In the genomic region with DNA sequence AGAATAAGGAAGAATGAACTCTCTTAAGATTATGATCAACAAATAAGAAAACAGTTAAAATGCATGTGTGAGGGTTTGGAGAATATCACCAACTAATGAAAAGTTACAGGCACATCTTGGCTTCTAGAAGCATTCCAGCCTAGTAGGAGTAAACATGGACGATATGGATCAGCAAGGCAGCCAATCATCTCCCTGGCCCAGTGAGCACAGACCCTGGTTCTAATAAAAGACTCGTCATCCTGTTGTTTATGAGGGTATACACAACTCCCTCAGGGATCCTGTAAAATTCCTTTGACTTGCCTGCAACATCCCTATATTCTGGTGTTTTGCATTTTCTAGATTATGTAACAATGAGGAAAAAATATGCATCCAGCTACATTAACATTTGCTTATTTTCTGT, we compare ENCODE assay signal across 24 cellular contexts.
A peak's percentile ranks its signal among the peaks of the same experiment; 100 is the strongest.
DNase-seq lines count a peak whose midpoint lies in the region; ATAC-seq, FAIRE-seq and TF ChIP-seq lines count a peak whose summit lies in the region.
"Had no signal": no experiment of that assay in that cellular context is flagged by ENCODE, and none has a peak within 500 bp of the region (broad histone marks: within the 10 kb centered on the region; RNA-seq: fewer than 3 reads in every experiment).

No MANE protein-coding gene starts in this region.

- no peak for TF ChIP-seq POLR2A in uterus (IDR thresholded peaks at IDR 0.05)

- H3K27ac ChIP-seq in SK-N-SH (ENCODE audit: low read depth in 2 of 2, low read length in 1 of 2) (no peak overlapping the region), mesenchymal stem cell (ENCODE audit: low read length, poor library complexity, severe bottlenecking) (no peak overlapping the region), uterus (peak overlapping the region; percentile 23 to 40)
- H3K27ac ChIP-seq: 22Rv1, C4-2B, Peyer's patch had no signal

- H3K4ac ChIP-seq in mesenchymal stem cell (ENCODE audit: low read depth in 1 of 2, low read length in 2 of 2) = no peak overlapping the region

- no peak overlapping the region for H3K23ac ChIP-seq in mesenchymal stem cell (ENCODE audit: low read length in 2 of 2)

- H3K27me3 ChIP-seq in SK-N-SH (ENCODE audit: insufficient read depth) (no peaks in the 10 kb centered on the region), mesenchymal stem cell (ENCODE audit: control insufficient read depth in 1 of 2, insufficient read depth in 1 of 2, low read length in 2 of 2) (peaks cover 0 to 46% of the 10 kb centered on the region in 2 experiments), uterus (no peaks in the 10 kb centered on the region)
- H3K27me3 ChIP-seq: Peyer's patch had no signal

- ATAC-seq in SK-N-SH treated with all-trans-retinoic acid at 6 μM for 48 hours (peak; percentile 47; the same call in 2 of the 3 replicates), HG03432 (IDR thresholded peaks at IDR 0.05; ENCODE audit: unreplicated experiment) (no peak)
- ATAC-seq: CD8-positive, alpha-beta T cell had no signal

- POLR2A ChIA-PET in SK-N-SH (lab: Yijun Ruan, JAX) = no interaction called here

- H3F3A ChIP-seq in SK-N-SH (replicated peaks; ENCODE audit: insufficient read depth) = no peaks in the 10 kb centered on the region

- CTCF ChIA-PET in SK-N-SH (lab: Yijun Ruan, JAX) = no interaction called here

- H3K9ac ChIP-seq in SK-N-SH = no peak overlapping the region
- H3K9ac ChIP-seq in mesenchymal stem cell (ENCODE audit: low read length) = no peak overlapping the region

- TF ChIP-seq RAD21 in SK-N-SH (IDR thresholded peaks at IDR 0.05; ENCODE audit: low read length) = no peak

- no peak overlapping the region for H2AK5ac ChIP-seq in mesenchymal stem cell (ENCODE audit: low read length, severe bottlenecking)

- H4K91ac ChIP-seq in mesenchymal stem cell (ENCODE audit: low read length) = no peak overlapping the region

- no peak overlapping the region for H3K18ac ChIP-seq in mesenchymal stem cell (ENCODE audit: low read depth in 1 of 2, low read length in 2 of 2)

- H2BK15ac ChIP-seq in mesenchymal stem cell (ENCODE audit: low read depth, poor library complexity, severe bottlenecking) = no peak overlapping the region

- H2BK120ac ChIP-seq in mesenchymal stem cell (ENCODE audit: low read depth, low read length) = no peak overlapping the region

- no peaks in the 10 kb centered on the region for H4K20me1 ChIP-seq in SK-N-SH (ENCODE audit: insufficient read depth)

- peak; percentile 96 for FAIRE-seq in endometrium (lab: Jason Lieb, UNC)
- FAIRE-seq: GM12892 had no signal

- 14% methylated on average over 2 of the region's 2 CpGs for WGBS in SK-N-SH (ENCODE audit: low lambda C conversion rate)
- WGBS in mesenchymal stem cell = 0% methylated on average over 1 of the region's 2 CpGs

- H2BK5ac ChIP-seq in mesenchymal stem cell (ENCODE audit: low read depth, low read length, poor library complexity, severe bottlenecking) = no peak overlapping the region

- no peak for DNase-seq in SK-N-SH
- peak; percentile 29 for DNase-seq in mesenchymal stem cell
- DNase-seq in uterus = no peak
- DNase-seq in NCI-H187 treated with DMSO at 0.1 percent for 48 hours (lab: John Stamatoyannopoulos, UW) = no peak
- no peak for DNase-seq in activated CD4-positive, alpha-beta T cell treated with anti-CD3 and anti-CD28 coated beads, Interleukin-2, amount 50 U/mL, for 48 hours
- DNase-seq: CD8-positive, alpha-beta T cell; DMS 273 treated with DMSO at 0.1 percent for 48 hours; DMS79; EL; GDM1; GOT3; MM.1S; NCI-H2029 treated with DMSO at 0.1 percent for 48 hours; NCI-H2227 treated with DMSO at 0.1 percent for 48 hours; NCI-H510A; NCI-H69; Peyer's patch had no signal

- H3K4me2 ChIP-seq in SK-N-SH (no peak overlapping the region), mesenchymal stem cell (ENCODE audit: low read length, poor library complexity, severe bottlenecking) (no peak overlapping the region)

- H3K36me3 ChIP-seq in SK-N-SH (replicated peaks in 1 of 2; ENCODE audit: control insufficient read depth in 1 of 2, insufficient read depth in 2 of 2, low read length in 1 of 2) = no peaks in the 10 kb centered on the region
- no peaks in the 10 kb centered on the region for H3K36me3 ChIP-seq in mesenchymal stem cell (ENCODE audit: control insufficient read depth in 1 of 2, insufficient read depth in 2 of 2, low read depth in 1 of 2, low read length in 2 of 2)
- H3K36me3 ChIP-seq in uterus = no peaks in the 10 kb centered on the region
- H3K36me3 ChIP-seq: HAP-1, Peyer's patch had no signal

- H3K14ac ChIP-seq in mesenchymal stem cell (ENCODE audit: low read length in 2 of 2) = no peak overlapping the region

- intact Hi-C loops in uterus (cut with DNase I; ENCODE audit: low total_unique reads) = no loop called here

- H3K4me3 ChIP-seq in SK-N-SH (ENCODE audit: low read depth in 2 of 2, low read length in 1 of 2) = no peak overlapping the region
- H3K4me3 ChIP-seq in mesenchymal stem cell (ENCODE audit: insufficient read depth in 1 of 2, low read depth in 1 of 2, low read length in 2 of 2) = no peak overlapping the region
- no peak overlapping the region for H3K4me3 ChIP-seq in uterus
- H3K4me3 ChIP-seq: HAP-1, Peyer's patch had no signal

- no peaks in the 10 kb centered on the region for H3K79me1 ChIP-seq in mesenchymal stem cell (replicated peaks; ENCODE audit: low read length, poor library complexity, severe bottlenecking)

- no peaks in the 10 kb centered on the region for H3K9me2 ChIP-seq in SK-N-SH

- H2AFZ ChIP-seq in SK-N-SH (ENCODE audit: low read depth) (no peak overlapping the region), mesenchymal stem cell (ENCODE audit: low read depth, low read length) (no peak overlapping the region)

- no peak for TF ChIP-seq EP300 in SK-N-SH (IDR thresholded peaks at IDR 0.05; ENCODE audit: borderline replicate concordance in 1 of 2, low read depth in 1 of 2, low read length in 1 of 2)

- H4K8ac ChIP-seq in mesenchymal stem cell (ENCODE audit: low read length) = no peak overlapping the region

- H2BK12ac ChIP-seq in mesenchymal stem cell (ENCODE audit: low read length in 2 of 2) = no peak overlapping the region

- no peaks in the 10 kb centered on the region for H3K79me2 ChIP-seq in SK-N-SH (ENCODE audit: insufficient read depth)

- H3K9me3 ChIP-seq in SK-N-SH = no peaks in the 10 kb centered on the region
- no peaks in the 10 kb centered on the region for H3K9me3 ChIP-seq in mesenchymal stem cell (ENCODE audit: control insufficient read depth, low read length)
- H3K9me3 ChIP-seq in uterus = no peaks in the 10 kb centered on the region
- H3K9me3 ChIP-seq: HAP-1, Peyer's patch had no signal

- no peaks in the 10 kb centered on the region; a peak in 1 of 4 replicates for H3K4me1 ChIP-seq in SK-N-SH (ENCODE audit: control insufficient read depth in 1 of 2, insufficient read depth in 2 of 2, low read depth in 1 of 2, low read length in 1 of 2)
- no peaks in the 10 kb centered on the region for H3K4me1 ChIP-seq in mesenchymal stem cell (ENCODE audit: control insufficient read depth, insufficient read depth, low read depth, low read length)
- peaks cover 0 to 3% of the 10 kb centered on the region in 2 donors for H3K4me1 ChIP-seq in uterus
- H3K4me1 ChIP-seq: HAP-1, Peyer's patch had no signal

- TF ChIP-seq CTCF in SK-N-SH (IDR thresholded peaks at IDR 0.05) (no peak), uterus (IDR thresholded peaks at IDR 0.05) (no peak)

TF ChIP-seq in SK-N-SH treated with all-trans-retinoic acid at 6 μM for 48 hours, 23 proteins besides CTCF, POLR2A, EP300 and RAD21:
- TF ChIP-seq ZNF70 (CRISPR knock-in tag; IDR thresholded peaks at IDR 0.05) (no peak), OSR1 (CRISPR knock-in tag; IDR thresholded peaks at IDR 0.05) (no peak), SNAI2 (CRISPR knock-in tag; IDR thresholded peaks at IDR 0.05) (no peak)

TF ChIP-seq in SK-N-SH, 30 proteins besides CTCF, POLR2A, EP300 and RAD21 (continues in another document):
- TF ChIP-seq USF1 (IDR thresholded peaks at IDR 0.05; ENCODE audit: borderline replicate concordance, low read depth) = no peak
- no peak for TF ChIP-seq FOSL2 (IDR thresholded peaks at IDR 0.05; ENCODE audit: borderline replicate concordance, low read depth)
- TF ChIP-seq RXRA (IDR thresholded peaks at IDR 0.05; ENCODE audit: borderline replicate concordance, low read depth) = no peak
- no peak for TF ChIP-seq GABPA (IDR thresholded peaks at IDR 0.05; ENCODE audit: low read depth)
- no peak for TF ChIP-seq FOXJ3 (CRISPR knock-in tag; IDR thresholded peaks at IDR 0.05)
- TF ChIP-seq SIN3A (IDR thresholded peaks at IDR 0.05; ENCODE audit: borderline replicate concordance, low read depth, low read length) = no peak
- TF ChIP-seq RCOR1 (IDR thresholded peaks at IDR 0.05; ENCODE audit: low read length) = no peak
- no peak for TF ChIP-seq TEAD4 (IDR thresholded peaks at IDR 0.05; ENCODE audit: borderline replicate concordance, insufficient read depth)
- TF ChIP-seq NFIC (IDR thresholded peaks at IDR 0.05; ENCODE audit: borderline replicate concordance) = no peak
- no peak for TF ChIP-seq FOXM1 (IDR thresholded peaks at IDR 0.05; ENCODE audit: low read depth)
- no peak for TF ChIP-seq GATA2 (CRISPR knock-in tag; IDR thresholded peaks at IDR 0.05)

Comparison
In these comparisons a context has a peak if more than half of its experiments do, and no peak if none do; other contexts are left out.
1. H3K27ac ChIP-seq: peak in uterus (2 of 2); none in SK-N-SH (0 of 2) and mesenchymal stem cell (single experiment).